Comparison of ENCODE assay signal across 35 cellular contexts in the genomic region with DNA sequence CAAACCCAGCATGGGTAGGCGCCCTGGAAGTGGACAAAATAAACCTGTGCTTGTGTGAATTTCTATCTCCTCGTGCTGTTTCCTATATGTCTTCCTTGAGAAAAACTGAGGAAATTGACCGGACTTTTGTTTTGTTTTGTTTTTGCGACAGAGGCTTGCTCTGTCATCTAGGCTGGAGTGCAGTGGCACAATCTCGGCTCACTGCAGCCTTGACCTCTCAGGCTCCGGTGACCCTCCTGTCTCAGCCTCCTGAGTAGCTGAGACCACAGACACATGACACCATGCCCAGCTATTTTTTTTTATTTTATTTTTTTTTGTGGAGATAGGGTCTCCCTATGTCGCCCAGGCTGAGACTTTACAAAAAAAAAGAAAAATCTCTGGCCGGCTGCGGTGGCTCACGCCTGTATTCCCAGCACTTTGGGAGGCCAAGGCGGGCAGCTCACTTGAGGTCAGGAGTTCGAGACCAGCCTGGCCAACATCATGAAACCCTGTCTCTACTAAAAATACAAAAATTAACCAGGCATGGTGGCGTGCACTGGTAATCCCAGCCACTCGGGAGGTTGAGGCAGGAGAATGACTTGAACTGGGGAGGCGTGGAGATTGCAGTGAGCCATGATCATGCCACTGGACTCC.
"Had no signal": no experiment of that assay in that cellular context is flagged by ENCODE, and none has a peak within 500 bp of the region (broad histone marks: within the 10 kb centered on the region; RNA-seq: fewer than 3 reads in every experiment).

No MANE protein-coding gene starts in this region.

- DNase-seq: Karpas-422, Kasumi-1, MM.1S, MV-4-11, NCI-H1048, NCI-H1092, NCI-H1092 treated with DMSO at 0.1 percent for 48 hours, NCI-H1105, NCI-H1105 treated with DMSO at 0.1 percent for 48 hours, NCI-H1417, NCI-H1417 treated with DMSO at 0.1 percent for 48 hours, NCI-H1436, NCI-H1436 treated with DMSO at 0.1 percent for 48 hours, NCI-H146, NCI-H1694, NCI-H1694 treated with DMSO at 0.1 percent for 48 hours, NCI-H187, NCI-H187 treated with DMSO at 0.1 percent for 48 hours, NCI-H1930, NCI-H2029, NCI-H2029 treated with DMSO at 0.1 percent for 48 hours, NCI-H2081, NCI-H2081 treated with DMSO at 0.1 percent for 48 hours, NCI-H2107, NCI-H2171, NCI-H2171 treated with DMSO at 0.1 percent for 48 hours, NCI-H2227 treated with DMSO at 0.1 percent for 48 hours, NCI-H226, NCI-H345, NCI-H446, NCI-H446 treated with DMSO at 0.1 percent for 48 hours, NCI-H510A, NCI-H524, NCI-H524 treated with DMSO at 0.1 percent for 48 hours had no signal

- H3K9me3 ChIP-seq: MG63 had no signal

- H3K36me3 ChIP-seq: MG63 had no signal

- H3K4me3 ChIP-seq: MG63 had no signal

- H3K27me3 ChIP-seq: MG63 had no signal
